13 cellular contexts compared by ENCODE assay signal in the genomic region with DNA sequence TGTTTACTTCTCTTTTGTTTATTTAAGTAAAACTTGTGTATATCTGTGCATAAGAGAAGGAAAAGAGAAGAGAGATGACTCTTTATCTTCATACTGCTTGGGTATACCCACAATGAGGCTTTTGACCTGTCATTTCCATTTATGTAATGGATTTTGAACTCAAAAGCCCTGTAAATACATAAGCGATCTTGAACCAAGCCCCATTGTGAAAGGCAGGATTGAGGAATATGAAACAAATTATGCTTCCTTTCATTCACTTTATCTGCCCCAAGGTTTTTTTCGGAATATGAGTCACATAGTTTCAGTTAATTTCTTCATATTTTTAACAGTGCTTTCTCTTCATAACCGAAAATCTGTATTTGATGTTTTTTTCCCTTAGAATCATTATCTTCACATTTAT. TPM values are rescaled to one million over a fixed set of nuclear protein-coding genes. Genes with fewer than 3 reads are reported as not detected.
DNase-seq lines count a peak whose midpoint lies in the region; ATAC-seq, FAIRE-seq and TF ChIP-seq lines count a peak whose summit lies in the region.
"Had no signal": no experiment of that assay in that cellular context is flagged by ENCODE, and none has a peak within 500 bp of the region (broad histone marks: within the 10 kb centered on the region; RNA-seq: fewer than 3 reads in every experiment).

No MANE protein-coding gene starts in this region.

- no peaks in the 10 kb centered on the region for H4K20me1 ChIP-seq in K562 (replicated peaks; ENCODE audit: control insufficient read depth, insufficient read depth, low read length)

- no peak for DNase-seq in activated T-cell treated with anti-CD3 and anti-CD28 coated beads, Interleukin-2, amount 50 U/mL, for 72 hours
- no peak for DNase-seq in activated T-cell treated with anti-CD3 and anti-CD28 coated beads for 4 hours
- no peak for DNase-seq in K562 (ENCODE audit: extremely low read depth in 1 of 4, low spot score in 3 of 4)
- DNase-seq in left lobe of liver (ENCODE audit: low spot score) = no peak
- no peak for DNase-seq in transverse colon
- no peak for DNase-seq in stimulated activated CD4-positive, alpha-beta T cell treated with anti-CD3 and anti-CD28 coated beads, Interleukin-4, amount 100 ng/mL, for 1 hour
- DNase-seq in activated CD4-positive, CD25-positive, alpha-beta regulatory T cell treated with anti-CD3 and anti-CD28 coated beads, Interleukin-2, amount 50 U/mL, for 72 hours = no peak
- DNase-seq in effector CD4-positive, alpha-beta T cell = no peak
- DNase-seq: activated effector memory CD4-positive, alpha-beta T cell treated with anti-CD3 and anti-CD28 coated beads, Interleukin-2, amount 50 U/mL, for 16 hours; H9; KG1; stimulated activated CD4-positive, alpha-beta T cell treated with anti-CD3 and anti-CD28 coated beads, Interleukin-4, amount 100 ng/mL, for 4 hours had no signal

- ATAC-seq in activated T-cell treated with anti-CD3 and anti-CD28 coated beads, Interleukin-2, amount 50 U/mL, for 72 hours (replicated peaks in 1 of 2) = peak; percentile 45 to 50
- ATAC-seq in K562 (no peak; the same call in 2 of the 3 replicates), left lobe of liver (peak; percentile 15)

- no peak overlapping the region for H3K4me3 ChIP-seq in K562
- H3K4me3 ChIP-seq in transverse colon = peak overlapping the region in 1 of 4 donors; percentile 8

- no TSS peak for BruUV-seq in K562 (replicated peaks; lab: Mats Ljungman, UMichigan)

- 29% methylated on average over 3 of the region's 3 CpGs for WGBS in K562 (ENCODE audit: insufficient coverage, low coverage, missing lambda C conversion rate)
- WGBS in transverse colon (ENCODE audit: low coverage in 1 of 2), 2 donors = 44 to 59% methylated on average over 3 of the region's 3 CpGs

- H3K36me3 Mint-ChIP-seq in activated T-cell treated with anti-CD3 and anti-CD28 coated beads, Interleukin-2, amount 50 U/mL, for 72 hours (ENCODE audit: insufficient read depth in 2 of 2) = peaks cover 3 to 14% of the 10 kb centered on the region in 2 donors

- H3K4me1 ChIP-seq in K562 (replicated peaks in 1 of 2; ENCODE audit: control insufficient read depth in 2 of 2, insufficient read depth in 2 of 2, low read length in 2 of 2) = peaks cover 10 to 26% of the 10 kb centered on the region in 2 experiments
- H3K4me1 ChIP-seq in transverse colon = peaks cover 16 to 81% (median 52%) of the 10 kb centered on the region in 4 donors

- CTCF ChIA-PET in K562 (lab: Yijun Ruan, JAX; ENCODE audit: low intra/inter-chr PET ratio) = no interaction called here

- H2AFZ ChIP-seq in K562 (ENCODE audit: low read depth, low read length) = no peak overlapping the region

- H3K4me1 Mint-ChIP-seq in activated T-cell treated with anti-CD3 and anti-CD28 coated beads, Interleukin-2, amount 50 U/mL, for 72 hours (ENCODE audit: low read depth) = peaks cover 43% of the 10 kb centered on the region

- peaks cover 89% of the 10 kb centered on the region for H3K79me2 ChIP-seq in K562 (ENCODE audit: control insufficient read depth, insufficient read depth, low read length)

- H3K9ac ChIP-seq in K562 (ENCODE audit: insufficient read depth in 1 of 2, low read depth in 2 of 2, low read length in 2 of 2) = peak overlapping the region in 1 of 2 experiments; percentile 39; a peak in 2 of 4 replicates

- no peak for TF ChIP-seq POLR2A in K562 (conservative IDR thresholded peaks at IDR 0.05)
- TF ChIP-seq POLR2A in transverse colon (IDR thresholded peaks at IDR 0.05) = peak; percentile 8

- peak overlapping the region; percentile 13; the same call in 1 of the 2 replicates for H3K4me2 ChIP-seq in K562 (ENCODE audit: insufficient read depth, low read length)

- H3K9me1 ChIP-seq in K562 (ENCODE audit: control insufficient read depth, insufficient read depth, low read length) = no peaks in the 10 kb centered on the region

- peak overlapping the region; percentile 73 for H3K27ac Mint-ChIP-seq in activated T-cell treated with anti-CD3 and anti-CD28 coated beads, Interleukin-2, amount 50 U/mL, for 72 hours
- H3K27ac Mint-ChIP-seq: H9 had no signal

- FAIRE-seq in K562 (lab: Jason Lieb, UNC) = no peak

- intact Hi-C loops in K562 (cut with micrococcal nuclease) (no loop called here), transverse colon (cut with DNase I; ENCODE audit: low total_unique reads) (loop anchor here (1.0 kb wide), 1 partner anchor 9 kb away; no protein-coding TSS in a partner anchor)

- no peak for TF ChIP-seq RAD21 in K562 (CRISPR knock-in tag; conservative IDR thresholded peaks at IDR 0.05 in 1 of 2, IDR thresholded peaks at IDR 0.05 in 1 of 2)

- H3K27ac ChIP-seq in K562 (ENCODE audit: extremely low read depth, low read depth, low read length) (peak overlapping the region; percentile 63), transverse colon (peak overlapping the region; percentile 64 to 80 (median 73))
- H3K27ac ChIP-seq: RWPE1 had no signal

- H3K9me3 ChIP-seq in K562 (replicated peaks; ENCODE audit: control insufficient read depth, insufficient read depth, low read depth, low read length) (0 out of 2 replicates have a peak, but pooled peaks cover 2% of the 10 kb centered on the region), transverse colon (peaks cover 0 to 5% of the 10 kb centered on the region in 2 donors)

- H3K27me3 Mint-ChIP-seq in activated T-cell treated with anti-CD3 and anti-CD28 coated beads, Interleukin-2, amount 50 U/mL, for 72 hours (ENCODE audit: low read depth) = no peaks in the 10 kb centered on the region

- peak overlapping the region in 1 of 2 donors; percentile 55 for H3K4me3 Mint-ChIP-seq in activated T-cell treated with anti-CD3 and anti-CD28 coated beads, Interleukin-2, amount 50 U/mL, for 72 hours
- H3K4me3 Mint-ChIP-seq: H9 had no signal

- H3K36me3 ChIP-seq in K562 (ENCODE audit: control insufficient read depth, insufficient read depth, low read length) (peaks cover 53% of the 10 kb centered on the region), transverse colon (peaks cover 0 to 5% (median 0%) of the 10 kb centered on the region in 4 donors)

- POLR2A ChIA-PET in K562 (lab: Yijun Ruan, JAX) = interaction anchor here (1.0 to 1.6 kb wide), 3 partner anchors 10 to 21 kb away, joined by 4 to 9 read pairs (median 4); partner anchors contain the start of genes CNST and TFB2M

- H3K27me3 ChIP-seq in K562 (ENCODE audit: control insufficient read depth in 2 of 2, insufficient read depth in 2 of 2, low read length in 2 of 2) (no peaks in the 10 kb centered on the region), transverse colon (no peaks in the 10 kb centered on the region)

- in situ Hi-C loops in K562 (cut with MboI) (no loop called here), transverse colon (cut with MboI; ENCODE audit: low pct_ligation_motif_present in 1 of 4, low pct_unique_long_range_greater_than_20kb in 1 of 4, low sequenced_read_pairs in 3 of 4) (no loop called here)

- TF ChIP-seq EP300 in K562 (IDR thresholded peaks at IDR 0.05; ENCODE audit: low read length) (no peak), transverse colon (IDR thresholded peaks at IDR 0.05; ENCODE audit: low read depth) (no peak)

- no peaks in the 10 kb centered on the region for H3K9me3 Mint-ChIP-seq in activated T-cell treated with anti-CD3 and anti-CD28 coated beads, Interleukin-2, amount 50 U/mL, for 72 hours

- TF ChIP-seq CTCF in K562 (IDR thresholded peaks at IDR 0.05 in 2 of 3, conservative IDR thresholded peaks at IDR 0.05 in 1 of 3; ENCODE audit: insufficient read depth in 2 of 3, low read depth in 1 of 3, low read length in 3 of 3) = no peak
- no peak for TF ChIP-seq CTCF in transverse colon (IDR thresholded peaks at IDR 0.05)

RNA-seq across cellular contexts. Expression of gene CNST, which starts 21.4 kb away (rescaled TPM):
- total RNA-seq in activated T-cell treated with anti-CD3 and anti-CD28 coated beads, Interleukin-2, amount 50 U/mL, for 72 hours = 10 to 100 TPM; 28.0 to 30.4 TPM
- 251 and 301 TPM in 2 replicates for total RNA-seq in K562 (2011; cell fraction: chromatin; rRNA removed; ENCODE audit: low replicate concordance)
- total RNA-seq in K562 (2011; cell fraction: nucleolus; rRNA removed) = 61.0 and 78.0 TPM in 2 replicates
- 82.1 and 87.6 TPM in 2 replicates for total RNA-seq in K562 (2011; cell fraction: nucleoplasm; rRNA removed)
- total RNA-seq in K562 (2014; rRNA removed) = 23.9 and 25.2 TPM in 2 replicates
- 39.1 and 46.1 TPM in 2 replicates for total RNA-seq in K562 (2014; rRNA removed; fragmentation: Illumina TruSeq; extraction: Trizol)
- total RNA-seq in K562 (2015; rRNA removed; fragmentation: Illumina TruSeq; extraction: Trizol) = 29.9 and 31.1 TPM in 2 replicates
- 45.5 and 55.3 TPM in 2 replicates for total RNA-seq in K562 (2021)
- 41.4 and 43.9 TPM in 2 replicates for polyA plus RNA-seq in K562 (2011; rRNA removed)
- polyA plus RNA-seq in K562 (2011; cell fraction: cytosol; rRNA removed) = 11.5 and 23.2 TPM in 2 replicates
- polyA plus RNA-seq in K562 (2011; cell fraction: nucleus; rRNA removed) = 37.1 and 53.3 TPM in 2 replicates
- polyA plus RNA-seq in K562 (2012) = 16.1 and 19.6 TPM in 2 replicates
- 30.1 and 30.8 TPM in 2 replicates for polyA plus RNA-seq in K562 (2014; fragmentation: Illumina TruSeq; extraction: Trizol)
- polyA plus RNA-seq in K562 (2014; fragmentation: Nextera tagmentation; extraction: Ambion mirVana) = 10 to 100 TPM; 17.0 to 22.9 TPM
- polyA plus RNA-seq in K562 (2014; rRNA removed) = 20.6 and 23.3 TPM in 2 replicates
- 210 and 261 TPM in 2 replicates for polyA minus RNA-seq in K562 (2011; rRNA and poly(A)+ RNA removed)
- polyA minus RNA-seq in K562 (2011; cell fraction: cytosol; rRNA and poly(A)+ RNA removed) = 25.3 and 33.2 TPM in 2 replicates
- 50.6 and 123 TPM in 2 replicates for polyA minus RNA-seq in K562 (2011; cell fraction: nucleus; rRNA and poly(A)+ RNA removed)
- 16.5 TPM for total RNA-seq in left lobe of liver
- total RNA-seq in transverse colon = 10 to 100 TPM; 44.0 to 83.0 (median 53.5) TPM

RNA-seq across cellular contexts. Expression of gene TFB2M, which starts 21.5 kb away (rescaled TPM):
- total RNA-seq in activated T-cell treated with anti-CD3 and anti-CD28 coated beads, Interleukin-2, amount 50 U/mL, for 72 hours = 10 to 100 TPM; 13.5 to 15.0 TPM
- 23.8 and 25.2 TPM in 2 replicates for total RNA-seq in K562 (2011; cell fraction: chromatin; rRNA removed; ENCODE audit: low replicate concordance)
- 22.5 TPM in 2 replicates for total RNA-seq in K562 (2011; cell fraction: nucleolus; rRNA removed)
- 17.8 and 18.7 TPM in 2 replicates for total RNA-seq in K562 (2011; cell fraction: nucleoplasm; rRNA removed)
- total RNA-seq in K562 (2014; rRNA removed) (51.1 and 55.1 TPM in 2 replicates), K562 (2014; rRNA removed; fragmentation: Illumina TruSeq; extraction: Trizol) (72.3 and 80.2 TPM in 2 replicates), K562 (2015; rRNA removed; fragmentation: Illumina TruSeq; extraction: Trizol) (48.2 and 55.2 TPM in 2 replicates), K562 (2021) (63.0 and 63.6 TPM in 2 replicates), left lobe of liver (14.1 TPM), transverse colon (10 to 100 TPM in 1 of 4 donors, 1 to 10 TPM in 2, under 1 TPM in 1; 0.40 to 12.7 (median 5.5) TPM)
- polyA plus RNA-seq in K562 (2011; rRNA removed) (50.7 and 70.6 TPM in 2 replicates), K562 (2014; fragmentation: Illumina TruSeq; extraction: Trizol) (63.5 and 65.0 TPM in 2 replicates), K562 (2014; fragmentation: Nextera tagmentation; extraction: Ambion mirVana) (100 to 1,000 TPM; 141 to 162 TPM), K562 (2014; rRNA removed) (77.7 and 78.1 TPM in 2 replicates)
- polyA plus RNA-seq in K562 (2011; cell fraction: cytosol; rRNA removed) = 19.8 and 24.0 TPM in 2 replicates
- polyA plus RNA-seq in K562 (2011; cell fraction: nucleus; rRNA removed) = 13.3 and 16.0 TPM in 2 replicates
- polyA plus RNA-seq in K562 (2012) = 27.6 and 52.8 TPM in 2 replicates
- 27.1 and 29.2 TPM in 2 replicates for polyA minus RNA-seq in K562 (2011; rRNA and poly(A)+ RNA removed)
- 14.7 and 15.6 TPM in 2 replicates for polyA minus RNA-seq in K562 (2011; cell fraction: cytosol; rRNA and poly(A)+ RNA removed)
- polyA minus RNA-seq in K562 (2011; cell fraction: nucleus; rRNA and poly(A)+ RNA removed) = 14.9 and 19.1 TPM in 2 replicates
